Comparison of ENCODE assay signal across 8 cellular contexts in genomic region chr1:109546311-109547109, GRCh38. TPM values are rescaled to one million over a fixed set of nuclear protein-coding genes. Genes with fewer than 3 reads are reported as not detected.
DNase-seq lines count a peak whose midpoint lies in the region; ATAC-seq and TF ChIP-seq lines count a peak whose summit lies in the region.

No MANE protein-coding gene starts in this region.

- no peaks in the 10 kb centered on the region; the same call in 1 of the 2 replicates for H4K20me1 ChIP-seq in HCT116 (ENCODE audit: insufficient read depth)

- peak; percentile 99 for TF ChIP-seq RAD21 in HCT116 (IDR thresholded peaks at IDR 0.05; ENCODE audit: low read depth)

- H3K27ac ChIP-seq in HCT116 (ENCODE audit: low read depth, low read length), result peak overlapping the region; percentile 70

- no peaks in the 10 kb centered on the region for H3K36me3 ChIP-seq in HCT116 (ENCODE audit: control insufficient read depth in 1 of 2, insufficient read depth in 2 of 2, low read length in 2 of 2)

- H3K4me3 ChIP-seq in HCT116 (replicated peaks in 1 of 2; ENCODE audit: low read depth in 1 of 2, low read length in 2 of 2), result peak overlapping the region; percentile 86 to 98

- ATAC-seq in HCT116 (peak; percentile 65), left cardiac atrium (peak; percentile 61 to 63)

- POLR2A ChIA-PET in HCT116 (lab: Charles Lee), result interaction anchor here (1.0 to 1.3 kb wide), 5 partner anchors 14 to 226 kb away, joined by 3 to 4 read pairs (median 3); no protein-coding TSS in a partner anchor

- no peaks in the 10 kb centered on the region for H3K9me3 ChIP-seq in HCT116 (ENCODE audit: control insufficient read depth in 1 of 2, insufficient read depth in 1 of 2, low read depth in 1 of 2, low read length in 2 of 2)

- RAD21 ChIA-PET in HCT116 (lab: Charles Lee; ENCODE audit: low non-redundant PET in 1 of 2, low total read pairs in 2 of 2, uncharacterized antibody in 2 of 2, unreplicated experiment in 2 of 2), result interaction anchor here (0.6 to 2.5 kb wide), 10 partner anchors 14 to 505 kb away, joined by 3 to 11 read pairs (median 5); partner anchors contain the start of genes AHCYL1 (in 1 of the 2) and WDR47 (in 1 of the 2)

- TF ChIP-seq CTCF in HCT116 (IDR thresholded peaks at IDR 0.05 in 2 of 3, conservative IDR thresholded peaks at IDR 0.05 in 1 of 3; ENCODE audit: borderline replicate concordance in 1 of 3, insufficient read depth in 1 of 3, low read depth in 2 of 3, low read length in 2 of 3), result peak; percentile 79 to 96 (median 86)
- TF ChIP-seq CTCF in type B pancreatic cell (conservative IDR thresholded peaks at IDR 0.05), result peak; percentile 94

- peak overlapping the region; percentile 96 for H3K4me3 Mint-ChIP-seq in type B pancreatic cell

- intact Hi-C loops in HCT116 (cut with micrococcal nuclease), result loop anchor here (1.0 to 2.0 kb wide), 5 partner anchors 84 to 438 kb away; partner anchors contain the start of gene AHCYL1
- intact Hi-C loops in left cardiac atrium (cut with DNase I), result loop anchor here (1.0 to 10.0 kb wide), 5 partner anchors 74 to 438 kb away; partner anchors contain the start of gene AHCYL1 (in 1 of the 2)
- intact Hi-C loops in posterior vena cava (cut with DNase I), result loop anchor here (10.0 kb wide), 3 partner anchors 78 to 438 kb away; partner anchors contain the start of gene AHCYL1 (in 1 of the 2)

- H3K27me3 ChIP-seq in HCT116 (ENCODE audit: insufficient read depth, low read length), result no peaks in the 10 kb centered on the region

- CTCF ChIA-PET in HCT116 (lab: Charles Lee), result interaction anchor here (0.6 to 2.9 kb wide), 21 partner anchors 8 to 438 kb away, joined by 3 to 50 read pairs (median 4); partner anchors contain the start of genes AHCYL1, AMPD2, CYB561D1 and GNAT2

- no peaks in the 10 kb centered on the region for H3K9me2 ChIP-seq in HCT116 (ENCODE audit: insufficient read depth)

- DNase-seq in DMS 273 (lab: John Stamatoyannopoulos, UW; ENCODE audit: unreplicated experiment) (peak; percentile 96), HCT116 (ENCODE audit: low read depth, low spot score) (peak; percentile 84), NCI-H1436 (lab: John Stamatoyannopoulos, UW) (peak; percentile 87), T-helper 1 cell (peak; percentile 68 to 90 (median 81)), amygdala (lab: John Stamatoyannopoulos, UW) (peak in 50 of 56 donors; percentile 21 to 93 (median 70)), left cardiac atrium (peak; percentile 89), posterior vena cava (ENCODE audit: low spot score) (peak; percentile 92), type B pancreatic cell (ENCODE audit: extremely low spot score, unreplicated experiment) (peak; percentile 87)

- H3K4me1 Mint-ChIP-seq in type B pancreatic cell (ENCODE audit: unreplicated experiment), result peaks cover 28% of the 10 kb centered on the region

- H3K9me3 Mint-ChIP-seq in type B pancreatic cell, result no peaks in the 10 kb centered on the region

- H3K9ac ChIP-seq in HCT116 (ENCODE audit: low read length), result peak overlapping the region; percentile 83

- H3K4me1 ChIP-seq in HCT116 (ENCODE audit: control insufficient read depth in 1 of 2, insufficient read depth in 2 of 2, low read length in 2 of 2), result peaks cover 15 to 24% of the 10 kb centered on the region in 2 experiments

- H2AFZ ChIP-seq in HCT116 (ENCODE audit: low read depth, low read length, poor library complexity, severe bottlenecking), result peak overlapping the region; percentile 51

- BruUV-seq in HCT116 (replicated peaks; lab: Mats Ljungman, UMichigan), result no TSS peak

- peak overlapping the region; percentile 95 for H3K27ac Mint-ChIP-seq in type B pancreatic cell

- H3K27me3 Mint-ChIP-seq in type B pancreatic cell, result peaks cover 18% of the 10 kb centered on the region

- TF ChIP-seq POLR2A in HCT116 (IDR thresholded peaks at IDR 0.05; ENCODE audit: borderline replicate concordance, extremely low read depth, insufficient read depth, insufficient read length), result no peak

- peak overlapping the region; percentile 83 for H3K4me2 ChIP-seq in HCT116 (ENCODE audit: low read length)

- H3K36me3 Mint-ChIP-seq in type B pancreatic cell, result no peaks in the 10 kb centered on the region

- H3K79me2 ChIP-seq in HCT116 (ENCODE audit: insufficient read depth, low read length), result peaks cover 45% of the 10 kb centered on the region

TF ChIP-seq in HCT116, 20 proteins besides CTCF, POLR2A, EP300 and RAD21 (continues in another document):
- TF ChIP-seq MAX (IDR thresholded peaks at IDR 0.05) (no peak), ZBTB33 (IDR thresholded peaks at IDR 0.05; ENCODE audit: extremely low read depth, insufficient replicate concordance, low read length) (no peak), ZNF274 (IDR thresholded peaks at IDR 0.05; ENCODE audit: low read depth, low read length) (no peak), YY1 (IDR thresholded peaks at IDR 0.05; ENCODE audit: extremely low read depth, insufficient replicate concordance, low read depth, low read length) (peak; percentile 94), CEBPB (IDR thresholded peaks at IDR 0.05; ENCODE audit: low read depth) (no peak), ZFX (IDR thresholded peaks at IDR 0.05) (no peak), CBX3 (IDR thresholded peaks at IDR 0.05; ENCODE audit: low read depth) (no peak; the same call in 1 of the 2 replicates), SP1 (IDR thresholded peaks at IDR 0.05; ENCODE audit: low read depth) (0 out of 2 replicates have a peak, but pooled peaks have one; percentile 10), ELF1 (IDR thresholded peaks at IDR 0.05; ENCODE audit: borderline replicate concordance, low read depth) (no peak; the same call in 1 of the 2 replicates), SRF (IDR thresholded peaks at IDR 0.05; ENCODE audit: low read depth) (no peak), EZH2phosphoT487 (IDR thresholded peaks at IDR 0.05; ENCODE audit: borderline replicate concordance) (no peak), ATF3 (IDR thresholded peaks at IDR 0.05) (no peak), SIN3A (IDR thresholded peaks at IDR 0.05; ENCODE audit: low read depth) (peak; percentile 12; the same call in 1 of the 2 replicates), FOSL1 (IDR thresholded peaks at IDR 0.05; ENCODE audit: low read depth) (no peak), TCF7L2 (IDR thresholded peaks at IDR 0.05; ENCODE audit: borderline replicate concordance, extremely low read depth, insufficient read depth, insufficient read length) (no peak), EZH2 (IDR thresholded peaks at IDR 0.05) (no peak), POLR2AphosphoS5 (IDR thresholded peaks at IDR 0.05; ENCODE audit: low read depth, low read length) (peak; percentile 49; the same call in 1 of the 2 replicates), EGR1 (IDR thresholded peaks at IDR 0.05; ENCODE audit: low read depth) (peak; percentile 39; the same call in 1 of the 2 replicates)

RNA-seq across cellular contexts. Expression of gene GNAI3, which starts 1.9 kb away (rescaled TPM):
- total RNA-seq in HCT116 (2021; ENCODE audit: unreplicated experiment) (9.5 TPM), left cardiac atrium (1 to 10 TPM; 3.4 to 4.6 TPM), posterior vena cava (1 to 10 TPM; 6.8 to 7.5 TPM), type B pancreatic cell (ENCODE audit: low replicate concordance) (8.8 and 8.9 TPM in 2 replicates)
- polyA plus RNA-seq in HCT116 (2012), result 5.2 and 6.0 TPM in 2 replicates

RNA-seq across cellular contexts. Expression of gene GPR61, which starts 6.8 kb away (rescaled TPM):
- not detected for total RNA-seq in HCT116 (2021; ENCODE audit: unreplicated experiment)
- 0.07 and 0.16 TPM in 2 replicates for polyA plus RNA-seq in HCT116 (2012)
- under 1 TPM in 1 of 2 donors, not detected in 1; 0.55 TPM for total RNA-seq in left cardiac atrium
- total RNA-seq in posterior vena cava, result not detected
- not detected in 2 replicates for total RNA-seq in type B pancreatic cell (ENCODE audit: low replicate concordance)

RNA-seq across cellular contexts. Expression of gene AMIGO1, which starts 37.0 kb away (rescaled TPM):
- total RNA-seq in HCT116 (2021; ENCODE audit: unreplicated experiment) (0.10 TPM), left cardiac atrium (10 to 100 TPM in 1 of 2 donors, 1 to 10 TPM in 1; 9.3 to 12.6 TPM), posterior vena cava (1 to 10 TPM; 3.6 to 5.2 TPM), type B pancreatic cell (ENCODE audit: low replicate concordance) (5.4 and 6.1 TPM in 2 replicates)
- polyA plus RNA-seq in HCT116 (2012), result 0.05 and 0.06 TPM in 2 replicates

RNA-seq across cellular contexts. Expression of gene CYB561D1, which starts 52.6 kb away (rescaled TPM):
- total RNA-seq in HCT116 (2021; ENCODE audit: unreplicated experiment), result 5.9 TPM
- polyA plus RNA-seq in HCT116 (2012), result 4.5 and 5.4 TPM in 2 replicates
- total RNA-seq in left cardiac atrium, result 1 to 10 TPM; 5.8 to 5.9 TPM
- total RNA-seq in posterior vena cava, result 10 to 100 TPM; 10.5 to 11.3 TPM
- total RNA-seq in type B pancreatic cell (ENCODE audit: low replicate concordance), result 10.4 and 14.3 TPM in 2 replicates

Comparison
In these comparisons a context has a peak if more than half of its experiments do, and no peak if none do; other contexts are left out.
1. Peak in every context shown above with its lines: DNase-seq, ATAC-seq, H3K4me3 ChIP-seq and H3K27ac ChIP-seq.